ENCODE assay signal across 8 cellular contexts in genomic region chr12:71415336-71416231, GRCh38. TPM values are rescaled to one million over a fixed set of nuclear protein-coding genes. Genes with fewer than 3 reads are reported as not detected.
DNase-seq lines count a peak whose midpoint lies in the region; ATAC-seq and TF ChIP-seq lines count a peak whose summit lies in the region.

No MANE protein-coding gene starts in this region.

- no peak overlapping the region for H3K27ac ChIP-seq in esophagus squamous epithelium

- TF ChIP-seq POLR2A in esophagus squamous epithelium (IDR thresholded peaks at IDR 0.05): no peak

- H3K9me3 Mint-ChIP-seq in nephron progenitor cell: peaks cover 35% of the 10 kb centered on the region

- H3K4me3 Mint-ChIP-seq in nephron progenitor cell: no peak overlapping the region

- H3K36me3 ChIP-seq in esophagus squamous epithelium: no peaks in the 10 kb centered on the region

- peaks cover 0 to 4% (median 4%) of the 10 kb centered on the region in 3 donors for H3K9me3 ChIP-seq in esophagus squamous epithelium

- H3K4me1 Mint-ChIP-seq in nephron progenitor cell: peaks cover 4% of the 10 kb centered on the region

- DNase-seq in AG09319 (ENCODE audit: extremely low read depth, low read depth) (peak; percentile 11), NAMALWA (ENCODE audit: low spot score) (peak; percentile 73), SKM-1 treated with dmso at 0.1 percent for 144 hours (lab: John Stamatoyannopoulos, UW; ENCODE audit: unreplicated experiment) (peak; percentile 15), esophagus squamous epithelium (lab: John Stamatoyannopoulos, UW) (no peak), nephron progenitor cell (peak; percentile 36)
- DNase-seq in NK-92 treated with Interleukin-12 subunit alpha and Interleukin-12 subunit beta, amount 100 ng/mL, for 24 hours (lab: John Stamatoyannopoulos, UW): no peak

- no peaks in the 10 kb centered on the region for H3K4me1 ChIP-seq in esophagus squamous epithelium

- H3K4me3 ChIP-seq in esophagus squamous epithelium: no peak overlapping the region

- 18 to 19% methylated on average over 7 of the region's 7 CpGs for WGBS in esophagus squamous epithelium, 2 donors

- H3K27me3 ChIP-seq in esophagus squamous epithelium: peaks cover 0 to 5% (median 0%) of the 10 kb centered on the region in 4 donors

- intact Hi-C loops in esophagus squamous epithelium (cut with DNase I): loop anchor here (10.0 kb wide), 1 partner anchor 329 kb away; no protein-coding TSS in a partner anchor

- H3K27me3 Mint-ChIP-seq in nephron progenitor cell (ENCODE audit: low read depth, poor library complexity): peaks cover 6% of the 10 kb centered on the region

- no peak overlapping the region for H3K27ac Mint-ChIP-seq in nephron progenitor cell

- peaks cover 31% of the 10 kb centered on the region for H3K36me3 Mint-ChIP-seq in nephron progenitor cell (ENCODE audit: low read depth)

- ATAC-seq in HG02610 (IDR thresholded peaks at IDR 0.05; ENCODE audit: unreplicated experiment): peak; percentile 86

- TF ChIP-seq CTCF in AG09319 (IDR thresholded peaks at IDR 0.05; ENCODE audit: low read depth, low read length) (peak; percentile 84), GM12873 (IDR thresholded peaks at IDR 0.05; ENCODE audit: insufficient read depth, low read depth, low read length, missing control alignments) (peak; percentile 75), esophagus squamous epithelium (IDR thresholded peaks at IDR 0.05) (peak; percentile 27 to 68 (median 63)), nephron progenitor cell (IDR thresholded peaks at IDR 0.05) (peak; percentile 86)

RNA-seq across cellular contexts. Expression of gene LGR5, which starts 24.0 kb away (rescaled TPM):
- under 1 TPM in 1 of 4 donors, not detected in 3; 0.21 TPM for total RNA-seq in esophagus squamous epithelium

Comparison
In these comparisons a context has a peak if more than half of its experiments do, and no peak if none do; other contexts are left out.
1. DNase-seq: peak in AG09319 (single experiment), NAMALWA (single experiment), SKM-1 treated with dmso at 0.1 percent for 144 hours (single experiment) and nephron progenitor cell (single experiment); none in esophagus squamous epithelium (single experiment) and NK-92 treated with Interleukin-12 subunit alpha and Interleukin-12 subunit beta, amount 100 ng/mL, for 24 hours (single experiment).
2. Peak in every context shown above with its lines, with median percentiles within 50 percentile points of each other: CTCF ChIP-seq.